8 cellular contexts compared by ENCODE assay signal in the genomic region with DNA sequence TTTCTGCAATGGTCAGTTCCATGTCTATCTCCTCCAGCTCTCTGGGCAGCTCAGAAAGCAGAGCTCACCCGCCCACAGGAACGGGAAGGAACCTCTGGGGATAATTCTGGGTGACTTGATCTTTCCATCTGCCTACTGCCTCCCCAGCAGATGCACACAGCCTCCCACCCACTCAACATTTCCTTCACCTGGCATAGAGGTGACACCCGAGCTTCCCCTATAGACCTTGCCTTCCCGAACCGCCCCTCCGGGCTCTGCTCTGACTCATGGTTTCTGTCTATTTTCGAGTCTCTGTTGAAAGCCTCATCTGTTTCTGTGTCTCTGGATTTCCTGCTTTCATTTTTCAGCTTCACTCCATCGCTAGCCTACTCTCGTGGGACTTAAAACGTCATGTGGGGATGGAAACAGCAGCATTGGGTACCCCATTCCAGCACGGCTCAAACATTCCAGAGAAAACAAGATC. TPM values are rescaled to one million over a fixed set of nuclear protein-coding genes. Genes with fewer than 3 reads are reported as not detected.
A peak's percentile ranks its signal among the peaks of the same experiment; 100 is the strongest.
DNase-seq lines count a peak whose midpoint lies in the region; ATAC-seq and TF ChIP-seq lines count a peak whose summit lies in the region.

No MANE protein-coding gene starts in this region.

- POLR2A ChIA-PET in activated CD4-positive, alpha-beta T cell treated with anti-CD3 and anti-CD28 coated beads for 36 hours (lab: Charles Lee) = interaction anchor here (0.6 to 4.2 kb wide), 10 partner anchors 9 to 1484 kb away, joined by 3 to 73 read pairs (median 4); a partner anchor contains a TSS

- peaks cover 15 to 16% of the 10 kb centered on the region in 2 donors for H3K36me3 ChIP-seq in duodenal mucosa (ENCODE audit: control insufficient read depth in 1 of 2, insufficient read depth in 2 of 2, low read length in 2 of 2)

- intact Hi-C loops in activated CD4-positive, alpha-beta T cell treated with anti-CD3 and anti-CD28 coated beads for 36 hours (cut with DNase I, micrococcal nuclease) = loop anchor here (1.0 to 2.0 kb wide), 5 partner anchors 11 to 155 kb away; a partner anchor contains a TSS

- H3K9me3 ChIP-seq in duodenal mucosa (ENCODE audit: control insufficient read depth in 1 of 2, low read length in 2 of 2) = no peaks in the 10 kb centered on the region

- peak overlapping the region in 1 of 2 donors; percentile 8 for H3K9ac ChIP-seq in duodenal mucosa (ENCODE audit: low read depth in 1 of 2, low read length in 2 of 2)

- H3K27me3 ChIP-seq in duodenal mucosa (ENCODE audit: control insufficient read depth in 1 of 2, insufficient read depth in 2 of 2, low read length in 2 of 2) = no peaks in the 10 kb centered on the region

- H3K4me3 Mint-ChIP-seq in activated CD4-positive, alpha-beta T cell treated with anti-CD3 and anti-CD28 coated beads for 36 hours = peak overlapping the region; percentile 64

- peaks cover 31% of the 10 kb centered on the region for H3K36me3 Mint-ChIP-seq in activated CD4-positive, alpha-beta T cell treated with anti-CD3 and anti-CD28 coated beads for 36 hours (ENCODE audit: low read depth)

- no peaks in the 10 kb centered on the region for H3K27me3 Mint-ChIP-seq in activated CD4-positive, alpha-beta T cell treated with anti-CD3 and anti-CD28 coated beads for 36 hours

- no peak for TF ChIP-seq CTCF in retinal pigment epithelial cell (conservative IDR thresholded peaks at IDR 0.05; ENCODE audit: low read depth, low read length)

- no peak overlapping the region for H3K27ac ChIP-seq in duodenal mucosa (ENCODE audit: low read depth, low read length)

- no peaks in the 10 kb centered on the region for H3K9me3 Mint-ChIP-seq in activated CD4-positive, alpha-beta T cell treated with anti-CD3 and anti-CD28 coated beads for 36 hours (ENCODE audit: low read depth)

- peak overlapping the region; percentile 97 for H3K27ac Mint-ChIP-seq in activated CD4-positive, alpha-beta T cell treated with anti-CD3 and anti-CD28 coated beads for 36 hours

- DNase-seq in GM19238 (ENCODE audit: insufficient read length, low spot score) = peak; percentile 80
- DNase-seq in activated CD4-positive, alpha-beta T cell treated with anti-CD3 and anti-CD28 coated beads for 36 hours = peak; percentile 90
- no peak for DNase-seq in retinal pigment epithelial cell (ENCODE audit: low read depth)
- no peak for DNase-seq in SW480 (ENCODE audit: low spot score)
- DNase-seq in SW 1271 (lab: John Stamatoyannopoulos, UW) = no peak
- DNase-seq in mucosa of gallbladder (ENCODE audit: low spot score) = no peak

- H3K4me1 ChIP-seq in duodenal mucosa (ENCODE audit: control insufficient read depth in 1 of 2, insufficient read depth in 2 of 2, low read length in 2 of 2) = peaks cover 10 to 11% of the 10 kb centered on the region in 2 donors

- H3K4me3 ChIP-seq in duodenal mucosa (ENCODE audit: low read depth in 1 of 2, low read length in 2 of 2) (peak overlapping the region; percentile 23 to 36), retinal pigment epithelial cell (ENCODE audit: low read length) (peak overlapping the region; percentile 9)

- H3K4me1 Mint-ChIP-seq in activated CD4-positive, alpha-beta T cell treated with anti-CD3 and anti-CD28 coated beads for 36 hours = peaks cover 74% of the 10 kb centered on the region

- CTCF ChIA-PET in activated CD4-positive, alpha-beta T cell treated with anti-CD3 and anti-CD28 coated beads for 36 hours (lab: Charles Lee) = interaction anchor here (0.7 to 4.9 kb wide), 14 partner anchors 8 to 289 kb away, joined by 3 to 50 read pairs (median 6); a partner anchor contains a TSS

- peak; percentile 90 for ATAC-seq in HG03097 (IDR thresholded peaks at IDR 0.05; ENCODE audit: low FRiP score, unreplicated experiment)
- ATAC-seq in activated CD4-positive, alpha-beta T cell treated with anti-CD3 and anti-CD28 coated beads for 36 hours = peak; percentile 97

RNA-seq across cellular contexts. Expression of a gene that starts 11.4 kb away (rescaled TPM):
- total RNA-seq in activated CD4-positive, alpha-beta T cell treated with anti-CD3 and anti-CD28 coated beads for 36 hours = 10 to 100 TPM; 72.9 to 76.7 TPM
- 44.5 TPM for total RNA-seq in mucosa of gallbladder

RNA-seq across cellular contexts. Expression of a gene that starts 11.6 kb away (rescaled TPM):
- 10 to 100 TPM; 51.4 to 63.8 TPM for total RNA-seq in activated CD4-positive, alpha-beta T cell treated with anti-CD3 and anti-CD28 coated beads for 36 hours
- 55.1 TPM for total RNA-seq in mucosa of gallbladder

RNA-seq across cellular contexts. Expression of a gene that starts 21.0 kb away (rescaled TPM):
- 10 to 100 TPM; 39.0 to 39.1 TPM for total RNA-seq in activated CD4-positive, alpha-beta T cell treated with anti-CD3 and anti-CD28 coated beads for 36 hours
- 25.5 TPM for total RNA-seq in mucosa of gallbladder

RNA-seq across cellular contexts. Expression of a gene that starts 39.2 kb away (rescaled TPM):
- total RNA-seq in activated CD4-positive, alpha-beta T cell treated with anti-CD3 and anti-CD28 coated beads for 36 hours = 10 to 100 TPM; 67.8 to 79.7 TPM
- total RNA-seq in mucosa of gallbladder = 17.0 TPM

RNA-seq across cellular contexts. Expression of a gene that starts 44.6 kb away (rescaled TPM):
- 100 to 1,000 TPM; 130 to 160 TPM for total RNA-seq in activated CD4-positive, alpha-beta T cell treated with anti-CD3 and anti-CD28 coated beads for 36 hours
- total RNA-seq in mucosa of gallbladder = 47.3 TPM

Comparison
In these comparisons a context has a peak if more than half of its experiments do, and no peak if none do; other contexts are left out.
1. DNase-seq: peak in GM19238 (single experiment) and activated CD4-positive, alpha-beta T cell treated with anti-CD3 and anti-CD28 coated beads for 36 hours (single experiment); none in retinal pigment epithelial cell (single experiment), SW480 (single experiment), SW 1271 (0 of 2) and mucosa of gallbladder (single experiment).